Comparison of ENCODE assay signal across 18 cellular contexts in the genomic region with DNA sequence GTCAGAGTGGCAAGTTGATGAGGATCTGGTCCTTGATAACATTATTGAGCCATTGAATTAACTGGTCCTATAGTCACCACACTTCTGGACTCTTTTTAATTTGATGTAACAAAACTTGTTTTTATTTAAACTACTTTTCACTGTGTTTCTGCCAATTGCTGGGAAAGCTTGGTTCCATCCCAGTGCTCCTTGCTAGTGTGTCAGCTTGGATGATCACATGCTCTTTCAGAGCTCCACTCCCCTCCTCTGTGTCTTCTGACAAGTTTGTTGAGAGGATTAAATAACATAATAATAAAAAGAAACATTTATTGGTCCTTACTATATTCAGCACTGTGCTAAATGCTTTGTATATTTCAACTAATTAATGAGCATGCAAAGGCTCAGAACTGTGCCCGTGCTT.
DNase-seq lines count a peak whose midpoint lies in the region; ATAC-seq, FAIRE-seq and TF ChIP-seq lines count a peak whose summit lies in the region.
"Had no signal": no experiment of that assay in that cellular context is flagged by ENCODE, and none has a peak within 500 bp of the region (broad histone marks: within the 10 kb centered on the region; RNA-seq: fewer than 3 reads in every experiment).

No MANE protein-coding gene starts in this region.

- H2BK120ac ChIP-seq in H1 (replicated peaks; ENCODE audit: low read depth, low read length): no peak overlapping the region

- no peaks in the 10 kb centered on the region for H3K9me3 Mint-ChIP-seq in CD4-positive, CD25-positive, alpha-beta regulatory T cell
- H3K9me3 Mint-ChIP-seq in GM23338: no peaks in the 10 kb centered on the region
- peaks cover 9% of the 10 kb centered on the region for H3K9me3 Mint-ChIP-seq in nephron progenitor cell
- no peaks in the 10 kb centered on the region for H3K9me3 Mint-ChIP-seq in activated naive CD4-positive, alpha-beta T cell treated with anti-CD3 and anti-CD28 coated beads for 36 hours

- no peak overlapping the region for H2BK5ac ChIP-seq in H1 (ENCODE audit: low read depth, low read length)

- H3K9ac ChIP-seq in H1 (replicated peaks in 1 of 4; ENCODE audit: extremely low read depth in 1 of 4, low read depth in 3 of 4, low read length in 3 of 4): no peak overlapping the region

- no peak overlapping the region for H4K5ac ChIP-seq in H1 (ENCODE audit: insufficient read length, low read depth, low read length)

- no peak overlapping the region for H3K4ac ChIP-seq in H1 (replicated peaks; ENCODE audit: insufficient read length, low read depth, low read length)

- no peaks in the 10 kb centered on the region for H3F3A ChIP-seq in GM23338 (replicated peaks; ENCODE audit: low read depth)

- H3K4me2 ChIP-seq in GM23338 (no peak overlapping the region), H1 (ENCODE audit: insufficient read depth in 1 of 2, low read depth in 2 of 2, low read length in 2 of 2) (no peak overlapping the region)

- no peaks in the 10 kb centered on the region for H3K23me2 ChIP-seq in H1 (ENCODE audit: low read depth, low read length)

- TF ChIP-seq RAD21 in H1 (IDR thresholded peaks at IDR 0.05 in 1 of 2, conservative IDR thresholded peaks at IDR 0.05 in 1 of 2; ENCODE audit: low read depth in 2 of 2, low read length in 2 of 2): no peak

- no peak for DNase-seq in CD4-positive, CD25-positive, alpha-beta regulatory T cell
- DNase-seq in GM23338 (ENCODE audit: low spot score) (no peak), H1 (ENCODE audit: low read depth in 1 of 2, low spot score in 2 of 2) (no peak), nephron progenitor cell (no peak), DMS114 treated with DMSO at 0.1 percent for 48 hours (lab: John Stamatoyannopoulos, UW; ENCODE audit: unreplicated experiment) (no peak), spleen (no peak)
- no peak for DNase-seq in activated naive CD4-positive, alpha-beta T cell treated with anti-CD3 and anti-CD28 coated beads for 36 hours
- DNase-seq: C1 segment of cervical spinal cord, DMS 273 treated with DMSO at 0.1 percent for 48 hours, NCI-H187, NCI-H2107, NCI-H510A, NCI-H774, SHP77 had no signal

- POLR2A ChIA-PET in H1 (lab: Charles Lee; ENCODE audit: partially characterized antibody): no interaction called here

- no peaks in the 10 kb centered on the region for H3K9me2 ChIP-seq in GM23338 (ENCODE audit: insufficient read depth)

- H3K27me3 Mint-ChIP-seq in CD4-positive, CD25-positive, alpha-beta regulatory T cell: no peaks in the 10 kb centered on the region
- H3K27me3 Mint-ChIP-seq in GM23338 (ENCODE audit: insufficient read depth, low read depth, poor library complexity): no peaks in the 10 kb centered on the region
- H3K27me3 Mint-ChIP-seq in nephron progenitor cell (ENCODE audit: low read depth, poor library complexity): no peaks in the 10 kb centered on the region
- no peaks in the 10 kb centered on the region for H3K27me3 Mint-ChIP-seq in activated naive CD4-positive, alpha-beta T cell treated with anti-CD3 and anti-CD28 coated beads for 36 hours (ENCODE audit: low read depth)

- H3K27ac Mint-ChIP-seq in CD4-positive, CD25-positive, alpha-beta regulatory T cell: peak overlapping the region; percentile 0 to 82 (median 66)
- H3K27ac Mint-ChIP-seq in GM23338: no peak overlapping the region
- peak overlapping the region; percentile 57 for H3K27ac Mint-ChIP-seq in nephron progenitor cell
- no peak overlapping the region for H3K27ac Mint-ChIP-seq in activated naive CD4-positive, alpha-beta T cell treated with anti-CD3 and anti-CD28 coated beads for 36 hours

- 100% methylated on average over 1 of the region's 1 CpG; no CpG with 5 or more reads in 1 of the 2 experiments for WGBS in H1 (ENCODE audit: extremely low coverage in 1 of 2, insufficient coverage in 1 of 2, insufficient read length in 1 of 2, insufficient replicate concordance in 2 of 2, low coverage in 1 of 2, low lambda C conversion rate in 2 of 2, missing lambda C conversion rate in 1 of 2), 2 experiments
- WGBS in spleen, 5 donors: 89 to 98% (median 96%) methylated on average over 1 of the region's 1 CpG

- H3K4me1 Mint-ChIP-seq in CD4-positive, CD25-positive, alpha-beta regulatory T cell: peaks cover 14 to 20% (median 16%) of the 10 kb centered on the region in 4 donors
- H3K4me1 Mint-ChIP-seq in GM23338: peaks cover 5% of the 10 kb centered on the region; the same call in 2 of the 3 replicates
- H3K4me1 Mint-ChIP-seq in nephron progenitor cell: peaks cover 12% of the 10 kb centered on the region
- peaks cover 9% of the 10 kb centered on the region for H3K4me1 Mint-ChIP-seq in activated naive CD4-positive, alpha-beta T cell treated with anti-CD3 and anti-CD28 coated beads for 36 hours (ENCODE audit: low read depth)

- no peak for TF ChIP-seq CTCF in GM23338 (conservative IDR thresholded peaks at IDR 0.05; ENCODE audit: low read depth in 2 of 2)
- no peak for TF ChIP-seq CTCF in H1 (IDR thresholded peaks at IDR 0.05; ENCODE audit: control extremely low read depth in 1 of 3, insufficient read depth in 1 of 3, low read depth in 1 of 3, low read length in 3 of 3)
- no peak for TF ChIP-seq CTCF in nephron progenitor cell (IDR thresholded peaks at IDR 0.05)
- no peak for TF ChIP-seq CTCF in spleen (IDR thresholded peaks at IDR 0.05 in 8 of 11, conservative IDR thresholded peaks at IDR 0.05 in 3 of 11)

- intact Hi-C loops in activated naive CD4-positive, alpha-beta T cell treated with anti-CD3 and anti-CD28 coated beads for 36 hours (cut with micrococcal nuclease): no loop called here
- intact Hi-C loops in spleen (cut with DNase I; ENCODE audit: low total_unique reads): no loop called here

- H3K4me3 Mint-ChIP-seq in CD4-positive, CD25-positive, alpha-beta regulatory T cell: peak overlapping the region in 1 of 4 donors; percentile 53
- no peak overlapping the region for H3K4me3 Mint-ChIP-seq in GM23338
- no peak overlapping the region for H3K4me3 Mint-ChIP-seq in nephron progenitor cell
- H3K4me3 Mint-ChIP-seq in activated naive CD4-positive, alpha-beta T cell treated with anti-CD3 and anti-CD28 coated beads for 36 hours: no peak overlapping the region

- no peak overlapping the region for H3K56ac ChIP-seq in H1 (replicated peaks; ENCODE audit: insufficient read length, low read depth, low read length)

- H3K4me1 ChIP-seq in CD4-positive, CD25-positive, alpha-beta regulatory T cell (ENCODE audit: control insufficient read depth, insufficient read depth, low read length, poor library complexity, severe bottlenecking): peaks cover 7% of the 10 kb centered on the region
- H3K4me1 ChIP-seq in GM23338 (ENCODE audit: insufficient read depth): no peaks in the 10 kb centered on the region; the same call in 1 of the 2 replicates
- no peaks in the 10 kb centered on the region for H3K4me1 ChIP-seq in H1 (replicated peaks in 1 of 4; ENCODE audit: control insufficient read depth in 3 of 4, insufficient read depth in 4 of 4, low read length in 3 of 4)
- peaks cover 0 to 8% (median 0%) of the 10 kb centered on the region in 6 donors for H3K4me1 ChIP-seq in spleen
- H3K4me1 ChIP-seq: HAP-1 had no signal

- CTCF ChIA-PET in H1 (lab: Charles Lee; ENCODE audit: partially characterized antibody): interaction anchor here (1.2 kb wide), 1 partner anchor 20 kb away, joined by 3 read pairs; no protein-coding TSS in a partner anchor
- CTCF ChIA-PET in activated naive CD4-positive, alpha-beta T cell treated with anti-CD3 and anti-CD28 coated beads for 36 hours (lab: Charles Lee): no interaction called here

- H3K14ac ChIP-seq in H1 (ENCODE audit: insufficient read length): no peak overlapping the region

- no peaks in the 10 kb centered on the region for H3K9me3 ChIP-seq in CD4-positive, CD25-positive, alpha-beta regulatory T cell (ENCODE audit: control insufficient read depth in 2 of 2, low read length in 2 of 2)
- no peaks in the 10 kb centered on the region for H3K9me3 ChIP-seq in H1 (ENCODE audit: insufficient read depth in 2 of 2, low read depth in 1 of 2, low read length in 1 of 2)
- H3K9me3 ChIP-seq in spleen: no peaks in the 10 kb centered on the region
- H3K9me3 ChIP-seq: HAP-1 had no signal

- H3K18ac ChIP-seq in H1 (ENCODE audit: extremely low read depth, low read length): no peak overlapping the region

- H2BK15ac ChIP-seq in H1 (ENCODE audit: low read length): no peak overlapping the region

- no peak overlapping the region for H2BK20ac ChIP-seq in H1 (ENCODE audit: low read length)

- H4K20me1 ChIP-seq in GM23338 (replicated peaks; ENCODE audit: insufficient read depth) (no peaks in the 10 kb centered on the region), H1 (replicated peaks in 1 of 2; ENCODE audit: control insufficient read depth in 1 of 2, insufficient read depth in 2 of 2, low read length in 2 of 2) (no peaks in the 10 kb centered on the region)

- no peak for ATAC-seq in CD4-positive, CD25-positive, alpha-beta regulatory T cell (ENCODE audit: low read depth in 2 of 2)
- no peak for ATAC-seq in GM23338
- ATAC-seq in HG02870 (IDR thresholded peaks at IDR 0.05; ENCODE audit: unreplicated experiment): no peak

- TF ChIP-seq POLR2A in H1 (IDR thresholded peaks at IDR 0.05; ENCODE audit: control extremely low read depth in 1 of 2, low read depth in 2 of 2, low read length in 2 of 2) (no peak), spleen (IDR thresholded peaks at IDR 0.05) (no peak)

- H3K27ac ChIP-seq in CD4-positive, CD25-positive, alpha-beta regulatory T cell (ENCODE audit: insufficient read depth, low read length, poor library complexity, severe bottlenecking): no peak overlapping the region
- H3K27ac ChIP-seq in GM23338 (ENCODE audit: low read depth): no peak overlapping the region
- no peak overlapping the region for H3K27ac ChIP-seq in H1 (ENCODE audit: low read depth, low read length)
- H3K27ac ChIP-seq in spleen: no peak overlapping the region
- H3K27ac ChIP-seq: SK-N-MC had no signal

- FAIRE-seq in H1 (lab: Jason Lieb, UNC): no peak
- FAIRE-seq: G401.6 had no signal

- H3K79me2 ChIP-seq in GM23338 (replicated peaks; ENCODE audit: insufficient read depth) (no peaks in the 10 kb centered on the region), H1 (ENCODE audit: control insufficient read depth in 1 of 2, insufficient read depth in 2 of 2, low read length in 2 of 2) (no peaks in the 10 kb centered on the region)

- no peaks in the 10 kb centered on the region for H3K27me3 ChIP-seq in CD4-positive, CD25-positive, alpha-beta regulatory T cell (ENCODE audit: control insufficient read depth, insufficient read depth, low read length)
- H3K27me3 ChIP-seq in GM23338 (ENCODE audit: insufficient read depth) (no peaks in the 10 kb centered on the region), H1 (replicated peaks in 1 of 4; ENCODE audit: control insufficient read depth in 3 of 4, extremely low read depth in 1 of 4, insufficient read depth in 3 of 4, low read length in 3 of 4) (no peaks in the 10 kb centered on the region), spleen (replicated peaks in 1 of 7) (no peaks in the 10 kb centered on the region)

- H2BK12ac ChIP-seq in H1 (ENCODE audit: low read depth, low read length): no peak overlapping the region

- H3K79me1 ChIP-seq in H1 (ENCODE audit: low read depth, low read length): no peaks in the 10 kb centered on the region

- TF ChIP-seq EP300 in H1 (IDR thresholded peaks at IDR 0.05; ENCODE audit: borderline replicate concordance in 1 of 2, low read depth in 2 of 2, low read length in 2 of 2): no peak

- H2AK5ac ChIP-seq in H1 (ENCODE audit: low read depth, low read length): no peak overlapping the region

- no peak overlapping the region for H4K91ac ChIP-seq in H1 (replicated peaks; ENCODE audit: insufficient read length, low read length)

- H2AFZ ChIP-seq in GM23338 (peak overlapping the region; percentile 25; the same call in 1 of the 2 replicates), H1 (ENCODE audit: low read length) (0 out of 2 replicates have a peak overlapping the region, but pooled peaks have one; percentile 27)

- peaks cover 4% of the 10 kb centered on the region for H3K36me3 Mint-ChIP-seq in CD4-positive, CD25-positive, alpha-beta regulatory T cell
- H3K36me3 Mint-ChIP-seq in GM23338 (ENCODE audit: low read depth) (no peaks in the 10 kb centered on the region), nephron progenitor cell (ENCODE audit: low read depth) (no peaks in the 10 kb centered on the region)
- H3K36me3 Mint-ChIP-seq in activated naive CD4-positive, alpha-beta T cell treated with anti-CD3 and anti-CD28 coated beads for 36 hours (ENCODE audit: low read depth): no peaks in the 10 kb centered on the region

- no peak overlapping the region for H4K8ac ChIP-seq in H1 (ENCODE audit: extremely low read depth, insufficient read depth, low read length)

- H3K36me3 ChIP-seq in CD4-positive, CD25-positive, alpha-beta regulatory T cell (ENCODE audit: control insufficient read depth, insufficient read depth, low read length): no peaks in the 10 kb centered on the region
- H3K36me3 ChIP-seq in GM23338 (ENCODE audit: insufficient read depth) (no peaks in the 10 kb centered on the region), H1 (ENCODE audit: control insufficient read depth in 2 of 4, insufficient read depth in 4 of 4, low read length in 3 of 4) (no peaks in the 10 kb centered on the region), spleen (no peaks in the 10 kb centered on the region)
- H3K36me3 ChIP-seq: HAP-1 had no signal

- H3K4me3 ChIP-seq in CD4-positive, CD25-positive, alpha-beta regulatory T cell (ENCODE audit: low read depth, low read length): peak overlapping the region; percentile 45
- no peak overlapping the region for H3K4me3 ChIP-seq in GM23338
- no peak overlapping the region for H3K4me3 ChIP-seq in H1 (ENCODE audit: extremely low read depth in 1 of 4, insufficient read depth in 2 of 4, low read depth in 3 of 4, low read length in 4 of 4)
- no peak overlapping the region for H3K4me3 ChIP-seq in spleen
- H3K4me3 ChIP-seq: HAP-1, SK-N-MC had no signal

- no peak overlapping the region for H3K23ac ChIP-seq in H1 (ENCODE audit: insufficient read length)

Comparison
In these comparisons a context has a peak if more than half of its experiments do, and no peak if none do; other contexts are left out.
1. H3K27ac Mint-ChIP-seq: peak in CD4-positive, CD25-positive, alpha-beta regulatory T cell (3 of 3) and nephron progenitor cell (single experiment); none in GM23338 (single experiment) and activated naive CD4-positive, alpha-beta T cell treated with anti-CD3 and anti-CD28 coated beads for 36 hours (single experiment).